17 cellular contexts compared by ENCODE assay signal in genomic region chr15:74752486-74753395, GRCh38. TPM values are rescaled to one million over a fixed set of nuclear protein-coding genes. Genes with fewer than 3 reads are reported as not detected.
A peak's percentile ranks its signal among the peaks of the same experiment; 100 is the strongest.
DNase-seq lines count a peak whose midpoint lies in the region; ATAC-seq, FAIRE-seq and TF ChIP-seq lines count a peak whose summit lies in the region.
"Had no signal": no experiment of that assay in that cellular context is flagged by ENCODE, and none has a peak within 500 bp of the region (broad histone marks: within the 10 kb centered on the region; RNA-seq: fewer than 3 reads in every experiment).

No MANE protein-coding gene starts in this region.

- peak; percentile 5 for FAIRE-seq in GM12892 (lab: Jason Lieb, UNC)

- H3K27me3 ChIP-seq in heart left ventricle: no peaks in the 10 kb centered on the region
- H3K27me3 ChIP-seq: hepatocyte had no signal

- TF ChIP-seq POLR2A in GM12892 (IDR thresholded peaks at IDR 0.05; ENCODE audit: low read depth, low read length): no peak
- no peak for TF ChIP-seq POLR2A in heart left ventricle (IDR thresholded peaks at IDR 0.05)

- H3K36me3 ChIP-seq in heart left ventricle: no peaks in the 10 kb centered on the region

- H3K9me3 ChIP-seq in heart left ventricle: no peaks in the 10 kb centered on the region
- H3K9me3 ChIP-seq: psoas muscle had no signal

- H3K4me1 ChIP-seq in heart left ventricle: no peaks in the 10 kb centered on the region
- H3K4me1 ChIP-seq: psoas muscle had no signal

- intact Hi-C loops in heart left ventricle (cut with DNase I): no loop called here

- ATAC-seq in heart left ventricle (no peak), HG02798 (IDR thresholded peaks at IDR 0.05; ENCODE audit: poor library complexity, unreplicated experiment) (no peak)
- ATAC-seq: psoas muscle had no signal

- WGBS in heart left ventricle, 4 donors: 71 to 74% (median 73%) methylated on average over 14 of the region's 14 CpGs

- H3K27ac ChIP-seq in heart left ventricle: no peak overlapping the region
- H3K27ac ChIP-seq: hepatocyte, psoas muscle had no signal

- DNase-seq in GM12892 (ENCODE audit: insufficient read length): no peak
- peak; percentile 62 for DNase-seq in RPMI7951 (ENCODE audit: low read depth)
- DNase-seq in fibroblast of the aortic adventitia (ENCODE audit: low read depth): peak; percentile 58
- DNase-seq in retinal pigment epithelial cell (ENCODE audit: low read depth): peak; percentile 40
- DNase-seq in ureter (ENCODE audit: low spot score): no peak
- DNase-seq in activated gamma-delta T cell treated with Interleukin-2 at 50 U/mL for 16 hours: no peak
- no peak for DNase-seq in heart left ventricle
- DNase-seq: activated CD8-positive, alpha-beta memory T cell treated with anti-CD3 and anti-CD28 coated beads, Interleukin-2, amount 50 U/mL, for 4 hours; aorta; effector CD8-positive, alpha-beta T cell; mesenchymal stem cell; NCI-H1417 treated with DMSO at 0.1 percent for 48 hours; NCI-H526 treated with DMSO at 0.1 percent for 48 hours; SHP77 treated with DMSO at 0.1 percent for 48 hours had no signal

- no peak overlapping the region for H3K4me3 ChIP-seq in fibroblast of the aortic adventitia (ENCODE audit: low read depth, low read length)
- H3K4me3 ChIP-seq in retinal pigment epithelial cell (ENCODE audit: low read length): no peak overlapping the region
- H3K4me3 ChIP-seq in heart left ventricle: no peak overlapping the region
- H3K4me3 ChIP-seq: hepatocyte, psoas muscle had no signal

- TF ChIP-seq CTCF in fibroblast of the aortic adventitia (IDR thresholded peaks at IDR 0.05; ENCODE audit: insufficient read depth, low read length): no peak
- no peak for TF ChIP-seq CTCF in retinal pigment epithelial cell (conservative IDR thresholded peaks at IDR 0.05; ENCODE audit: low read depth, low read length)
- no peak for TF ChIP-seq CTCF in heart left ventricle (IDR thresholded peaks at IDR 0.05)

RNA-seq across cellular contexts. Expression of gene CYP1A2, which starts 4.1 kb away (rescaled TPM):
- 0.15 TPM for polyA plus RNA-seq in GM12892 (2012; ENCODE audit: missing spikeins)
- total RNA-seq in RPMI7951 (2014; rRNA removed; shearing (Covaris generic)): not detected in 2 replicates
- not detected in 2 replicates for total RNA-seq in fibroblast of the aortic adventitia (ENCODE audit: low replicate concordance)
- not detected for total RNA-seq in ureter
- not detected for total RNA-seq in heart left ventricle
- not detected for polyA plus RNA-seq in heart left ventricle
- total RNA-seq: aorta, hepatocyte, psoas muscle had no signal
- polyA plus RNA-seq: aorta had no signal

RNA-seq across cellular contexts. Expression of gene CYP1A1, which starts 27.4 kb away (rescaled TPM):
- 1.6 TPM for polyA plus RNA-seq in GM12892 (2012; ENCODE audit: missing spikeins)
- 1.3 and 1.4 TPM in 2 replicates for total RNA-seq in RPMI7951 (2014; rRNA removed; shearing (Covaris generic))
- total RNA-seq in fibroblast of the aortic adventitia (ENCODE audit: low replicate concordance) (0.63 TPM in 1 of 2 replicates, not detected in the other), ureter (not detected), heart left ventricle (under 1 TPM in 6 of 9 donors, not detected in 3; 0.16 to 0.91 (median 0.34) TPM)
- under 1 TPM; 0.08 to 0.38 TPM for polyA plus RNA-seq in heart left ventricle

RNA-seq across cellular contexts. Expression of gene CSK, which starts 29.1 kb away (rescaled TPM):
- 114 TPM for polyA plus RNA-seq in GM12892 (2012; ENCODE audit: missing spikeins)
- total RNA-seq in RPMI7951 (2014; rRNA removed; shearing (Covaris generic)): 21.4 and 24.6 TPM in 2 replicates
- 8.0 and 28.1 TPM in 2 replicates for total RNA-seq in fibroblast of the aortic adventitia (ENCODE audit: low replicate concordance)
- total RNA-seq in ureter: 61.6 TPM
- total RNA-seq in heart left ventricle: 10 to 100 TPM; 19.1 to 66.7 (median 28.4) TPM
- 10 to 100 TPM; 23.9 to 24.7 TPM for polyA plus RNA-seq in heart left ventricle

RNA-seq across cellular contexts. Expression of gene EDC3, which starts 56.9 kb away (rescaled TPM):
- polyA plus RNA-seq in GM12892 (2012; ENCODE audit: missing spikeins): 20.5 TPM
- 7.4 and 10.6 TPM in 2 replicates for total RNA-seq in RPMI7951 (2014; rRNA removed; shearing (Covaris generic))
- total RNA-seq in fibroblast of the aortic adventitia (ENCODE audit: low replicate concordance) (11.3 and 16.6 TPM in 2 replicates), ureter (40.4 TPM), heart left ventricle (10 to 100 TPM in 8 of 9 donors, 1 to 10 TPM in 1; 7.3 to 23.0 (median 16.5) TPM)
- polyA plus RNA-seq in heart left ventricle: 10 to 100 TPM in 1 of 2 donors, 1 to 10 TPM in 1; 8.3 to 17.1 TPM

RNA-seq across cellular contexts. Expression of gene LMAN1L, which starts 59.9 kb away (rescaled TPM):
- 0.45 TPM for polyA plus RNA-seq in GM12892 (2012; ENCODE audit: missing spikeins)
- not detected in 2 replicates for total RNA-seq in RPMI7951 (2014; rRNA removed; shearing (Covaris generic))
- not detected in 2 replicates for total RNA-seq in fibroblast of the aortic adventitia (ENCODE audit: low replicate concordance)
- not detected for total RNA-seq in ureter
- total RNA-seq in heart left ventricle: 10 to 100 TPM in 2 of 9 donors, 1 to 10 TPM in 5, under 1 TPM in 2; 0.19 to 16.3 (median 7.8) TPM
- polyA plus RNA-seq in heart left ventricle: 1 to 10 TPM in 1 of 2 donors, not detected in 1; 5.8 TPM
- total RNA-seq: hepatocyte had no signal
- polyA plus RNA-seq: hepatocyte, psoas muscle had no signal

Comparison
In these comparisons a context has a peak if more than half of its experiments do, and no peak if none do; other contexts are left out.
1. DNase-seq: peak in RPMI7951 (single experiment), fibroblast of the aortic adventitia (single experiment) and retinal pigment epithelial cell (single experiment); none in GM12892 (single experiment), ureter (single experiment), activated gamma-delta T cell treated with Interleukin-2 at 50 U/mL for 16 hours (single experiment) and heart left ventricle (0 of 5).